In the genomic region with DNA sequence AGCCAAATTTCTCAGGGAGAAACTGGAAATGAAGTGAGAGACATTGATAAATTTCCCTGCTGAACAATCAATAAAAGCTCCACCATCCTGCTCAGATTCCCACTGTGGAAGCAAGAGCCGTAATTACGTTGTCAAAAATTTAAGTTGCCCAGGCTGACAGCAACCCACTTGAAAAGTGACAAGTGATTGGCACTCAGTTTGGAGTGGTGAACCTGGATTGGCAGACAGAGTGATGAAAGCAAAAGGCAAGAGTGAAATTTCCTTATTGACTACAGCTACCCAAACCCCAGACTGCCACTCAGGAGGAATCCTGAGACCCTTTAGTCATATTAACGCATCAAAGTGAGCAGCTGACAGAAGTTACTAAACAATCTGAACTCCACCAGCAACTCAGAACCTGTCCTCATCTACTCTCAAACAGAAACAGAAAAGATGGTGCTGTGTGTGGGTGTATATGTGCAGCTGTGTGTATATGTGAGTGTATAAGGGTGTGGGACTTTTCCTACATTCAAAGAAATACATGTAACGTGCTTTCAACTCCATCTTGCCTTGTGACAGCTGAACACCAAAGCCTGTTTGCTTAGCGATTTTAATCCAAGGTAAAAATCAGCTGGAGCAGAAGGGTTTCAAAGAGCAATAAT, we compare ENCODE assay signal across 17 cellular contexts.
"Had no signal": no experiment of that assay in that cellular context is flagged by ENCODE, and none has a peak within 500 bp of the region (broad histone marks: within the 10 kb centered on the region; RNA-seq: fewer than 3 reads in every experiment).

No MANE protein-coding gene starts in this region.

- ATAC-seq: activated T-cell treated with anti-CD3 and anti-CD28 coated beads, Interleukin-2, amount 50 U/mL, for 4 hours; gastrocnemius medialis; heart left ventricle; pancreas; stimulated activated memory B cell treated with anti-CD40 and anti-IgM and Interleukin-4, amounts not matched to agents 10 μg/mL and 1 μg/mL and 100 μg/mL, for 72 hours; WTC11 had no signal

- H3K27me3 Mint-ChIP-seq: activated CD4-positive, alpha-beta memory T cell treated with anti-CD3 and anti-CD28 coated beads, Interleukin-2, amount 10 ng/mL, durations not matched to agents 7 days and 5 days had no signal

- H3K4me3 ChIP-seq: cardiac muscle cell, gastrocnemius medialis, heart left ventricle, neural progenitor cell, pancreas, thyroid gland had no signal

- FAIRE-seq: pancreas, TTC549, urothelium cell line had no signal

- H3K4me1 Mint-ChIP-seq: activated CD4-positive, alpha-beta memory T cell treated with anti-CD3 and anti-CD28 coated beads, Interleukin-2, amount 10 ng/mL, durations not matched to agents 7 days and 5 days; activated naive CD4-positive, alpha-beta T cell treated with anti-CD3 and anti-CD28 coated beads, Interleukin-2, amount 50 U/mL, for 24 hours; immature natural killer cell; neural progenitor cell; stimulated activated memory B cell treated with anti-CD40 and anti-IgM and Interleukin-4, amounts not matched to agents 10 μg/mL and 1 μg/mL and 100 μg/mL, for 72 hours had no signal

- H2AFZ ChIP-seq: neural progenitor cell had no signal

- H3K9ac ChIP-seq: neural progenitor cell had no signal

- DNase-seq: activated CD4-positive, alpha-beta memory T cell treated with anti-CD3 and anti-CD28 coated beads, Interleukin-2, amount 10 ng/mL, durations not matched to agents 7 days and 5 days; activated CD4-positive, alpha-beta T cell treated with anti-CD3 and anti-CD28 coated beads for 4 hours; activated effector memory CD4-positive, alpha-beta T cell treated with Interleukin-2 at 50 U/mL for 16 hours; activated T-cell treated with anti-CD3 and anti-CD28 coated beads, Interleukin-2, amount 50 U/mL, for 4 hours; erythroblast; gastrocnemius medialis; heart left ventricle; immature natural killer cell; pancreas; thyroid gland had no signal

- H3K4me2 ChIP-seq: neural progenitor cell had no signal

- H3K27ac ChIP-seq: cardiac muscle cell, gastrocnemius medialis, heart left ventricle, neural progenitor cell, pancreas, thyroid gland had no signal

- H3K27me3 ChIP-seq: cardiac muscle cell, gastrocnemius medialis, neural progenitor cell, pancreas, thyroid gland had no signal

- H3K27ac Mint-ChIP-seq: activated CD4-positive, alpha-beta memory T cell treated with anti-CD3 and anti-CD28 coated beads, Interleukin-2, amount 10 ng/mL, durations not matched to agents 7 days and 5 days; activated naive CD4-positive, alpha-beta T cell treated with anti-CD3 and anti-CD28 coated beads, Interleukin-2, amount 50 U/mL, for 24 hours; immature natural killer cell; stimulated activated memory B cell treated with anti-CD40 and anti-IgM and Interleukin-4, amounts not matched to agents 10 μg/mL and 1 μg/mL and 100 μg/mL, for 72 hours; WTC11 had no signal

- H3K4me3 Mint-ChIP-seq: activated CD4-positive, alpha-beta memory T cell treated with anti-CD3 and anti-CD28 coated beads, Interleukin-2, amount 10 ng/mL, durations not matched to agents 7 days and 5 days; activated naive CD4-positive, alpha-beta T cell treated with anti-CD3 and anti-CD28 coated beads, Interleukin-2, amount 50 U/mL, for 24 hours; activated T-cell treated with anti-CD3 and anti-CD28 coated beads, Interleukin-2, amount 50 U/mL, for 4 hours; immature natural killer cell; neural progenitor cell; stimulated activated memory B cell treated with anti-CD40 and anti-IgM and Interleukin-4, amounts not matched to agents 10 μg/mL and 1 μg/mL and 100 μg/mL, for 72 hours; WTC11 had no signal

- H3K36me3 ChIP-seq: cardiac muscle cell, gastrocnemius medialis, heart left ventricle, neural progenitor cell, thyroid gland had no signal

- H3K9me3 ChIP-seq: gastrocnemius medialis, heart left ventricle, pancreas, thyroid gland had no signal

- H3K36me3 Mint-ChIP-seq: activated naive CD4-positive, alpha-beta T cell treated with anti-CD3 and anti-CD28 coated beads, Interleukin-2, amount 50 U/mL, for 24 hours; immature natural killer cell; neural progenitor cell; stimulated activated memory B cell treated with anti-CD40 and anti-IgM and Interleukin-4, amounts not matched to agents 10 μg/mL and 1 μg/mL and 100 μg/mL, for 72 hours had no signal
